In genomic region chr16:30065112-30065942, GRCh38 we compare ENCODE assay signal across 8 cellular contexts. TPM values are rescaled to one million over a fixed set of nuclear protein-coding genes. Genes with fewer than 3 reads are reported as not detected.
DNase-seq lines count a peak whose midpoint lies in the region; ATAC-seq, FAIRE-seq and TF ChIP-seq lines count a peak whose summit lies in the region.

ALDOA (plus strand) TSS chr16:30065760; CDS start chr16:30066898, 1,138 bp downstream.

- peak; percentile 82 for TF ChIP-seq POLR2A in GM12891 (IDR thresholded peaks at IDR 0.05; ENCODE audit: low read depth, low read length)
- TF ChIP-seq POLR2A in adrenal gland (IDR thresholded peaks at IDR 0.05) = peak; percentile 99
- peak; percentile 98 to 99 for TF ChIP-seq POLR2A in heart left ventricle (IDR thresholded peaks at IDR 0.05)

- H3K27me3 ChIP-seq in adrenal gland (no peaks in the 10 kb centered on the region), heart left ventricle (no peaks in the 10 kb centered on the region), upper lobe of right lung (no peaks in the 10 kb centered on the region)

- peak in 1 of 6 experiments; percentile 29 for TF ChIP-seq CTCF in adrenal gland (IDR thresholded peaks at IDR 0.05)
- TF ChIP-seq CTCF in heart left ventricle (IDR thresholded peaks at IDR 0.05) = peak in 1 of 12 donors; percentile 27
- TF ChIP-seq CTCF in upper lobe of right lung (IDR thresholded peaks at IDR 0.05) = peak; percentile 7

- ATAC-seq in HG02840 (IDR thresholded peaks at IDR 0.05; ENCODE audit: low FRiP score, unreplicated experiment) = peak; percentile 75
- peak; percentile 87 to 93 (median 90) for ATAC-seq in heart left ventricle
- ATAC-seq in upper lobe of right lung = peak; percentile 93

- FAIRE-seq in GM12891 (lab: Jason Lieb, UNC) = peak; percentile 92

- H3K4me3 ChIP-seq in adrenal gland = peak within 1 kb of the TSS; percentile 45 to 96 (median 88)
- peak within 1 kb of the TSS; percentile 84 to 99 (median 96) for H3K4me3 ChIP-seq in heart left ventricle
- H3K4me3 ChIP-seq in upper lobe of right lung = peak within 1 kb of the TSS; percentile 87

- H3K9me3 ChIP-seq in adrenal gland (replicated peaks in 1 of 3) = no peaks in the 10 kb centered on the region
- no peaks in the 10 kb centered on the region for H3K9me3 ChIP-seq in heart left ventricle
- H3K9me3 ChIP-seq in upper lobe of right lung = no peaks in the 10 kb centered on the region

- WGBS in adrenal gland, 4 donors = 0 to 1% (median 0%) methylated on average over 6 to 97 of the region's 97 CpGs
- 0 to 1% (median 0%) methylated on average over 12 to 97 of the region's 97 CpGs for WGBS in heart left ventricle, 4 donors

- intact Hi-C loops in adrenal gland (cut with DNase I) (no loop called here), heart left ventricle (cut with DNase I) (loop anchor here in 4 of 10 donors (1.0 to 10.0 kb wide), 6 partner anchors 27 to 593 kb away; partner anchors contain the start of genes FBRS (in 1 of the 4), MAPK3 (in 1 of the 4), MAZ (in 1 of the 4) and ZNF768 (in 1 of the 4)), posterior vena cava (cut with DNase I) (no loop called here), upper lobe of right lung (cut with DNase I) (no loop called here)

- H3K27ac ChIP-seq in adrenal gland (peak within 1 kb of the TSS; percentile 92 to 100 (median 99)), heart left ventricle (peak within 1 kb of the TSS; percentile 92 to 100 (median 99)), upper lobe of right lung (peak within 1 kb of the TSS; percentile 99)

- DNase-seq in GM12891 (ENCODE audit: insufficient read length, low spot score) = peak; percentile 94
- DNase-seq in NCI-H146 (lab: John Stamatoyannopoulos, UW) = peak; percentile 99
- DNase-seq in T-helper 1 cell = peak; percentile 90 to 98 (median 92)
- DNase-seq in adrenal gland = peak; percentile 98 to 99 (median 99)
- peak; percentile 99 for DNase-seq in heart left ventricle
- DNase-seq in posterior vena cava (ENCODE audit: low spot score) = peak; percentile 100
- peak; percentile 99 for DNase-seq in upper lobe of right lung

- H3K4me1 ChIP-seq in adrenal gland (replicated peaks in 1 of 2) (peaks cover 41 to 48% of the 10 kb centered on the region in 2 donors), heart left ventricle (peaks cover 0 to 63% (median 55%) of the 10 kb centered on the region in 12 donors), upper lobe of right lung (peaks cover 41% of the 10 kb centered on the region)

- peaks cover 0 to 36% of the 10 kb centered on the region in 2 donors for H3K36me3 ChIP-seq in adrenal gland (replicated peaks in 1 of 2)
- H3K36me3 ChIP-seq in heart left ventricle = peaks cover 0 to 43% (median 36%) of the 10 kb centered on the region in 9 donors
- peaks cover 36% of the 10 kb centered on the region for H3K36me3 ChIP-seq in upper lobe of right lung

TF ChIP-seq in GM12891, 5 proteins besides CTCF, POLR2A, EP300 and RAD21:
- TF ChIP-seq PAX5 (IDR thresholded peaks at IDR 0.05; ENCODE audit: insufficient read depth, low read length, severe bottlenecking) (no peak), POU2F2 (IDR thresholded peaks at IDR 0.05; ENCODE audit: low read depth, low read length) (no peak; the same call in 1 of the 2 replicates), TAF1 (IDR thresholded peaks at IDR 0.05; ENCODE audit: low read depth, low read length) (peak; percentile 66), SPI1 (IDR thresholded peaks at IDR 0.05; ENCODE audit: low read depth, low read length) (peak; percentile 4; the same call in 1 of the 2 replicates), POLR2AphosphoS5 (IDR thresholded peaks at IDR 0.05; ENCODE audit: low read depth, low read length) (peak; percentile 90)
TF ChIP-seq in GM12891: peak in this region for 3.

RNA-seq across cellular contexts. Expression of gene ALDOA, which starts in this region (rescaled TPM):
- 1,510 TPM for polyA plus RNA-seq in GM12891 (2012; ENCODE audit: low read depth, missing spikeins)
- total RNA-seq in adrenal gland (1,000 to 10,000 TPM; 1,155 to 1,930 (median 1,648) TPM), heart left ventricle (1,000 to 10,000 TPM; 2,644 to 5,076 (median 3,574) TPM), posterior vena cava (100 to 1,000 TPM; 937 to 987 TPM), upper lobe of right lung (689 TPM)
- polyA plus RNA-seq in adrenal gland (1,000 to 10,000 TPM in 1 of 3 donors, 100 to 1,000 TPM in 2; 623 to 1,215 (median 899) TPM), heart left ventricle (1,000 to 10,000 TPM; 2,585 to 3,542 TPM)

Comparison
In these comparisons a context has a peak if more than half of its experiments do, and no peak if none do; other contexts are left out.
1. Peak in every context shown above with its lines: DNase-seq, ATAC-seq, H3K4me3 ChIP-seq and H3K27ac ChIP-seq.